Comparison of ENCODE assay signal across 23 cellular contexts in the genomic region with DNA sequence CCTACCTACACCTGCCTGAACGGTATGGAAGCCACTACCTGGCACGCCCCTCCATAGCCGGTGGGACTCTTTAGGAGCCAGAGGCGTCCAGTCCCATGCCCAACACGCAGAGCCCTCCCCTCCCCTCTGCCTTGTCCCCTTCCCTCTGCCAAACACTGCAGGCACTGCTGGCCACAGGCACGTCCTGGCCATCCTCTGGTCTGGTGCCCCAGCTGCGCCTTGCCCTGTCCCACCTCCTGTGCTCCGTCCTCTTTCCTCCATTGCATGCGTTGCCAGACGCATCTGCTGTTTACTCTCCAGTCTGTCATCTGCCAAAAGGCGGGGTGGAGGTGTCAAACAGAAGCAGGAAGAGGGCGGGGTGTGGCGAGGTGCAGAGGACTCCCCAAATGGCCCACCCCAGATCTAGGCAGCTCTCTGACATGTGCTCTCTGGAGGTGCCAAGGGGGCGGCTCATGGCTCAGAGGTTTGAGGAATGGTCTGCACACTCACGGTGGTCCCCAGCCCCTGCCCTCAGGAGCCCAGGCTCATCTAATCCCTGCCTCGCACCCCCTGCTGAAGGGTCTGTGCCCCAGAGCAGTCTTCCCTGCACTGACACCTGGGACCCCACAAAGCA. TPM values are rescaled to one million over a fixed set of nuclear protein-coding genes. Genes with fewer than 3 reads are reported as not detected.
A peak's percentile ranks its signal among the peaks of the same experiment; 100 is the strongest.
DNase-seq lines count a peak whose midpoint lies in the region; ATAC-seq and TF ChIP-seq lines count a peak whose summit lies in the region.
"Had no signal": no experiment of that assay in that cellular context is flagged by ENCODE, and none has a peak within 500 bp of the region (broad histone marks: within the 10 kb centered on the region; RNA-seq: fewer than 3 reads in every experiment).

No MANE protein-coding gene starts in this region.

- H3K4me3 Mint-ChIP-seq in CD14-positive monocyte = no peak overlapping the region
- peak overlapping the region; percentile 69 for H3K4me3 Mint-ChIP-seq in CD8-positive, alpha-beta T cell
- peak overlapping the region; percentile 66 for H3K4me3 Mint-ChIP-seq in central memory CD8-positive, alpha-beta T cell
- H3K4me3 Mint-ChIP-seq in naive thymus-derived CD4-positive, alpha-beta T cell = peak overlapping the region in 1 of 10 donors; percentile 77
- no peak overlapping the region for H3K4me3 Mint-ChIP-seq in activated naive CD4-positive, alpha-beta T cell treated with anti-CD3 and anti-CD28 coated beads for 36 hours
- H3K4me3 Mint-ChIP-seq: naive B cell; stimulated activated naive B cell treated with anti-CD40 and anti-IgM and Interleukin-4, amounts not matched to agents 10 μg/mL and 1 μg/mL and 100 μg/mL, for 72 hours; type B pancreatic cell had no signal

- H3K4me1 ChIP-seq in CD8-positive, alpha-beta T cell (ENCODE audit: insufficient read depth, low read length) = peaks cover 3% of the 10 kb centered on the region
- peaks cover 0 to 14% of the 10 kb centered on the region in 2 donors for H3K4me1 ChIP-seq in naive thymus-derived CD4-positive, alpha-beta T cell (ENCODE audit: control insufficient read depth in 2 of 2, insufficient read depth in 2 of 2, low read length in 2 of 2)
- H3K4me1 ChIP-seq: colonic mucosa, gastroesophageal sphincter had no signal

- peak; percentile 74 for ATAC-seq in CD8-positive, alpha-beta T cell
- ATAC-seq in central memory CD8-positive, alpha-beta T cell (replicated peaks; ENCODE audit: extremely low read depth, poor library complexity, severe bottlenecking) = peak; percentile 96
- peak; percentile 74 for ATAC-seq in naive thymus-derived CD4-positive, alpha-beta T cell
- ATAC-seq: gastroesophageal sphincter; stimulated activated naive B cell treated with anti-CD40 and anti-IgM and Interleukin-4, amounts not matched to agents 10 μg/mL and 1 μg/mL and 100 μg/mL, for 72 hours had no signal

- no peaks in the 10 kb centered on the region for H3K27me3 Mint-ChIP-seq in CD14-positive monocyte (ENCODE audit: low read depth in 3 of 3)
- no peaks in the 10 kb centered on the region for H3K27me3 Mint-ChIP-seq in CD8-positive, alpha-beta T cell (ENCODE audit: low read depth)
- H3K27me3 Mint-ChIP-seq in central memory CD8-positive, alpha-beta T cell = no peaks in the 10 kb centered on the region
- H3K27me3 Mint-ChIP-seq in naive thymus-derived CD4-positive, alpha-beta T cell = no peaks in the 10 kb centered on the region
- no peaks in the 10 kb centered on the region for H3K27me3 Mint-ChIP-seq in activated naive CD4-positive, alpha-beta T cell treated with anti-CD3 and anti-CD28 coated beads for 36 hours (ENCODE audit: low read depth)
- H3K27me3 Mint-ChIP-seq: naive B cell; stimulated activated naive B cell treated with anti-CD40 and anti-IgM and Interleukin-4, amounts not matched to agents 10 μg/mL and 1 μg/mL and 100 μg/mL, for 72 hours; type B pancreatic cell had no signal

- peaks cover 23 to 42% of the 10 kb centered on the region in 2 donors for H3K36me3 Mint-ChIP-seq in CD14-positive monocyte
- H3K36me3 Mint-ChIP-seq in CD8-positive, alpha-beta T cell = peaks cover 24% of the 10 kb centered on the region
- no peaks in the 10 kb centered on the region for H3K36me3 Mint-ChIP-seq in central memory CD8-positive, alpha-beta T cell (ENCODE audit: insufficient read depth)
- H3K36me3 Mint-ChIP-seq in naive thymus-derived CD4-positive, alpha-beta T cell = peaks cover 7 to 30% (median 20%) of the 10 kb centered on the region in 5 donors
- peaks cover 26% of the 10 kb centered on the region for H3K36me3 Mint-ChIP-seq in activated naive CD4-positive, alpha-beta T cell treated with anti-CD3 and anti-CD28 coated beads for 36 hours (ENCODE audit: low read depth)

- no peak for TF ChIP-seq CTCF in CD14-positive monocyte (IDR thresholded peaks at IDR 0.05)
- TF ChIP-seq CTCF in CD8-positive, alpha-beta T cell (IDR thresholded peaks at IDR 0.05) = no peak

- H3K4me3 ChIP-seq in CD8-positive, alpha-beta T cell (ENCODE audit: low read depth, low read length) = no peak overlapping the region
- no peak overlapping the region for H3K4me3 ChIP-seq in naive thymus-derived CD4-positive, alpha-beta T cell (ENCODE audit: low read length)
- H3K4me3 ChIP-seq: BLaER1, colonic mucosa, gastroesophageal sphincter, prostate gland had no signal

- peaks cover 2% of the 10 kb centered on the region for H3K4me1 Mint-ChIP-seq in CD14-positive monocyte
- H3K4me1 Mint-ChIP-seq in CD8-positive, alpha-beta T cell (ENCODE audit: low read depth) = peaks cover 10% of the 10 kb centered on the region
- peaks cover 13% of the 10 kb centered on the region for H3K4me1 Mint-ChIP-seq in central memory CD8-positive, alpha-beta T cell
- H3K4me1 Mint-ChIP-seq in naive thymus-derived CD4-positive, alpha-beta T cell = peaks cover 0 to 12% (median 5%) of the 10 kb centered on the region in 7 donors
- H3K4me1 Mint-ChIP-seq in activated naive CD4-positive, alpha-beta T cell treated with anti-CD3 and anti-CD28 coated beads for 36 hours (ENCODE audit: low read depth) = no peaks in the 10 kb centered on the region

- intact Hi-C loops in CD14-positive monocyte (cut with micrococcal nuclease) = no loop called here
- intact Hi-C loops in CD8-positive, alpha-beta T cell (cut with DNase I, micrococcal nuclease) = no loop called here
- intact Hi-C loops in naive thymus-derived CD4-positive, alpha-beta T cell (cut with micrococcal nuclease) = no loop called here
- intact Hi-C loops in activated naive CD4-positive, alpha-beta T cell treated with anti-CD3 and anti-CD28 coated beads for 36 hours (cut with micrococcal nuclease) = no loop called here

- POLR2A ChIA-PET in CD8-positive, alpha-beta T cell (lab: Charles Lee) = no interaction called here
- POLR2A ChIA-PET in naive thymus-derived CD4-positive, alpha-beta T cell (lab: Charles Lee) = no interaction called here

- no peaks in the 10 kb centered on the region for H3K9me3 ChIP-seq in CD8-positive, alpha-beta T cell (ENCODE audit: low read length)
- no peaks in the 10 kb centered on the region for H3K9me3 ChIP-seq in naive thymus-derived CD4-positive, alpha-beta T cell (ENCODE audit: control insufficient read depth in 2 of 3, low read length in 3 of 3)
- H3K9me3 ChIP-seq: colonic mucosa, prostate gland had no signal

- DNase-seq in CD14-positive monocyte (ENCODE audit: low spot score) = peak; percentile 41
- peak in 5 of 7 experiments; percentile 18 to 65 (median 36) for DNase-seq in CD8-positive, alpha-beta T cell
- peak; percentile 32 to 64 for DNase-seq in central memory CD8-positive, alpha-beta T cell (ENCODE audit: low spot score in 2 of 2)
- DNase-seq in naive thymus-derived CD4-positive, alpha-beta T cell = no peak
- DNase-seq in KBM-7 = no peak
- DNase-seq in KG1 (lab: John Stamatoyannopoulos, UW) = no peak
- DNase-seq in activated CD4-positive, alpha-beta T cell treated with anti-CD3 and anti-CD28 coated beads for 4 hours = no peak
- DNase-seq in activated naive CD4-positive, alpha-beta T cell treated with anti-CD3 and anti-CD28 coated beads for 36 hours = no peak
- DNase-seq: activated naive CD4-positive, alpha-beta T cell treated with anti-CD3 and anti-CD28 coated beads, Interleukin-2, amount 50 U/mL, for 16 hours; colonic mucosa; DMS 273 treated with DMSO at 0.1 percent for 48 hours; GOT3; Karpas-422; naive B cell; NCI-H1092; NCI-H2171; stimulated activated naive B cell treated with anti-CD40 and anti-IgM and Interleukin-4, amounts not matched to agents 10 μg/mL and 1 μg/mL and 100 μg/mL, for 72 hours had no signal

- H3K27ac ChIP-seq in CD8-positive, alpha-beta T cell (ENCODE audit: low read depth, low read length) = peak overlapping the region; percentile 24
- no peak overlapping the region for H3K27ac ChIP-seq in naive thymus-derived CD4-positive, alpha-beta T cell (ENCODE audit: low read depth, low read length)
- H3K27ac ChIP-seq: BLaER1, colonic mucosa, epithelial cell of prostate, gastroesophageal sphincter, prostate gland, RWPE1 had no signal

- H3K27ac Mint-ChIP-seq in CD14-positive monocyte = peak overlapping the region in 1 of 7 donors; percentile 15
- H3K27ac Mint-ChIP-seq in CD8-positive, alpha-beta T cell = peak overlapping the region; percentile 68
- H3K27ac Mint-ChIP-seq in central memory CD8-positive, alpha-beta T cell (ENCODE audit: low read depth) = peak overlapping the region; percentile 75
- H3K27ac Mint-ChIP-seq in naive thymus-derived CD4-positive, alpha-beta T cell = no peak overlapping the region
- no peak overlapping the region for H3K27ac Mint-ChIP-seq in activated naive CD4-positive, alpha-beta T cell treated with anti-CD3 and anti-CD28 coated beads for 36 hours
- H3K27ac Mint-ChIP-seq: stimulated activated naive B cell treated with anti-CD40 and anti-IgM and Interleukin-4, amounts not matched to agents 10 μg/mL and 1 μg/mL and 100 μg/mL, for 72 hours; type B pancreatic cell had no signal

- in situ Hi-C loops in KBM-7 (cut with MboI; ENCODE audit: low pct_unique_long_range_greater_than_20kb, low sequenced_read_pairs) = no loop called here

- peaks cover 8 to 20% (median 17%) of the 10 kb centered on the region in 7 donors for H3K9me3 Mint-ChIP-seq in CD14-positive monocyte
- H3K9me3 Mint-ChIP-seq in CD8-positive, alpha-beta T cell = peaks cover 4% of the 10 kb centered on the region
- no peaks in the 10 kb centered on the region for H3K9me3 Mint-ChIP-seq in central memory CD8-positive, alpha-beta T cell
- peaks cover 4 to 22% (median 9%) of the 10 kb centered on the region in 11 donors for H3K9me3 Mint-ChIP-seq in naive thymus-derived CD4-positive, alpha-beta T cell
- peaks cover 15% of the 10 kb centered on the region for H3K9me3 Mint-ChIP-seq in activated naive CD4-positive, alpha-beta T cell treated with anti-CD3 and anti-CD28 coated beads for 36 hours
- H3K9me3 Mint-ChIP-seq: type B pancreatic cell had no signal

- no peaks in the 10 kb centered on the region for H3K36me3 ChIP-seq in CD8-positive, alpha-beta T cell (ENCODE audit: insufficient read depth, low read length)
- peaks cover 0 to 13% (median 0%) of the 10 kb centered on the region in 3 experiments for H3K36me3 ChIP-seq in naive thymus-derived CD4-positive, alpha-beta T cell (ENCODE audit: control insufficient read depth in 2 of 3, insufficient read depth in 3 of 3, low read length in 3 of 3)
- H3K36me3 ChIP-seq: colonic mucosa, prostate gland had no signal

- CTCF ChIA-PET in CD8-positive, alpha-beta T cell (lab: Charles Lee) = no interaction called here
- CTCF ChIA-PET in naive thymus-derived CD4-positive, alpha-beta T cell (lab: Charles Lee) = no interaction called here
- CTCF ChIA-PET in activated naive CD4-positive, alpha-beta T cell treated with anti-CD3 and anti-CD28 coated beads for 36 hours (lab: Charles Lee) = no interaction called here

- H3K27me3 ChIP-seq in CD8-positive, alpha-beta T cell (ENCODE audit: insufficient read depth, low read length) = no peaks in the 10 kb centered on the region
- no peaks in the 10 kb centered on the region for H3K27me3 ChIP-seq in naive thymus-derived CD4-positive, alpha-beta T cell (ENCODE audit: control insufficient read depth in 2 of 2, insufficient read depth in 2 of 2, low read length in 2 of 2)
- H3K27me3 ChIP-seq: BLaER1, colonic mucosa, gastroesophageal sphincter had no signal

RNA-seq across cellular contexts. Expression of a gene that starts 45.1 kb away (rescaled TPM):
- polyA plus RNA-seq in CD14-positive monocyte = 1 to 10 TPM; 2.9 to 4.0 TPM
- 1 to 10 TPM; 6.3 to 7.7 TPM for total RNA-seq in CD8-positive, alpha-beta T cell
- 10 to 100 TPM; 10.3 to 14.3 (median 13.1) TPM for total RNA-seq in naive thymus-derived CD4-positive, alpha-beta T cell
- 1 to 10 TPM; 1.6 to 4.3 TPM for polyA plus RNA-seq in naive thymus-derived CD4-positive, alpha-beta T cell
- total RNA-seq in activated naive CD4-positive, alpha-beta T cell treated with anti-CD3 and anti-CD28 coated beads for 36 hours = 1 to 10 TPM; 8.1 to 8.2 TPM

Comparison
In these comparisons a context has a peak if more than half of its experiments do, and no peak if none do; other contexts are left out.
1. DNase-seq: peak in CD14-positive monocyte (single experiment), CD8-positive, alpha-beta T cell (5 of 7) and central memory CD8-positive, alpha-beta T cell (2 of 2); none in naive thymus-derived CD4-positive, alpha-beta T cell (0 of 9), KBM-7 (single experiment), KG1 (single experiment), activated CD4-positive, alpha-beta T cell treated with anti-CD3 and anti-CD28 coated beads for 4 hours (0 of 2) and activated naive CD4-positive, alpha-beta T cell treated with anti-CD3 and anti-CD28 coated beads for 36 hours (single experiment).
2. H3K27ac Mint-ChIP-seq: peak in CD8-positive, alpha-beta T cell (single experiment) and central memory CD8-positive, alpha-beta T cell (single experiment); none in naive thymus-derived CD4-positive, alpha-beta T cell (0 of 9) and activated naive CD4-positive, alpha-beta T cell treated with anti-CD3 and anti-CD28 coated beads for 36 hours (single experiment).
3. H3K4me3 Mint-ChIP-seq: peak in CD8-positive, alpha-beta T cell (single experiment) and central memory CD8-positive, alpha-beta T cell (single experiment); none in CD14-positive monocyte (0 of 2) and activated naive CD4-positive, alpha-beta T cell treated with anti-CD3 and anti-CD28 coated beads for 36 hours (single experiment).
4. Peak in every context shown above with its lines, with median percentiles within 50 percentile points of each other: ATAC-seq.